Comparison of ENCODE assay signal across 29 cellular contexts in genomic region chr10:128456271-128456670, GRCh38.
"Had no signal": no experiment of that assay in that cellular context is flagged by ENCODE, and none has a peak within 500 bp of the region (broad histone marks: within the 10 kb centered on the region; RNA-seq: fewer than 3 reads in every experiment).

No MANE protein-coding gene starts in this region.

- ATAC-seq: naive thymus-derived CD8-positive, alpha-beta T cell; natural killer cell treated with Interleukin-12 subunit alpha and Interleukin-12 subunit beta and Interleukin-15 and Interleukin-18, amount 100 ng/mL, for 72 hours; psoas muscle; right cardiac atrium; right lobe of liver; stimulated activated memory B cell treated with anti-CD40 and anti-IgM and Interleukin-4, amounts not matched to agents 10 μg/mL and 1 μg/mL and 100 μg/mL, for 72 hours; stimulated activated naive CD8-positive, alpha-beta T cell treated with anti-CD3 and anti-CD28 coated beads, Interleukin-15, amount 100 ng/mL, for 72 hours; stimulated activated naive CD8-positive, alpha-beta T cell treated with anti-CD3 and anti-CD28 coated beads, Interleukin-15, Interleukin-2, amounts not matched to agents 100 U/mL and 50 U/mL, for 24 hours; upper lobe of right lung had no signal

- H3K4me1 ChIP-seq: parathyroid adenoma, psoas muscle, right lobe of liver, suprapubic skin, testis, tibial artery, transverse colon, upper lobe of right lung, uterus had no signal

- H3K27me3 ChIP-seq: neutrophil, ovary, right lobe of liver, suprapubic skin, testis, tibial artery, transverse colon, upper lobe of right lung, uterus had no signal

- H3K36me3 ChIP-seq: neutrophil, ovary, right lobe of liver, suprapubic skin, tibial artery, transverse colon, upper lobe of right lung, uterus had no signal

- H3K27ac ChIP-seq: neutrophil, ovary, parathyroid adenoma, psoas muscle, right lobe of liver, skin epidermis, suprapubic skin, testis, tibial artery, transverse colon, upper lobe of right lung, uterus had no signal

- DNase-seq: naive B cell; naive thymus-derived CD8-positive, alpha-beta T cell; nephron progenitor cell; nucleus accumbens; ovary; posterior cingulate gyrus; psoas muscle; right cardiac atrium; right lobe of liver; stimulated activated CD4-positive, alpha-beta T cell treated with anti-CD3 and anti-CD28 coated beads, Interleukin-15, amount 100 ng/mL, for 24 hours; stimulated activated CD4-positive, alpha-beta T cell treated with anti-CD3 and anti-CD28 coated beads, Interleukin-2, amount 100 ng/mL, for 24 hours; stimulated activated CD4-positive, alpha-beta T cell treated with anti-CD3 and anti-CD28 coated beads, Interleukin-2, amount 100 ng/mL, for 48 hours; stimulated activated CD4-positive, alpha-beta T cell treated with anti-CD3 and anti-CD28 coated beads, Interleukin-4, amount 100 ng/mL, for 24 hours; stimulated activated naive CD4-positive, alpha-beta T cell; stimulated activated naive CD8-positive, alpha-beta T cell treated with anti-CD3 and anti-CD28 coated beads, Interleukin-15, amount 100 ng/mL, for 72 hours; stimulated activated naive CD8-positive, alpha-beta T cell treated with anti-CD3 and anti-CD28 coated beads, Interleukin-15, Interleukin-2, amounts not matched to agents 100 U/mL and 50 U/mL, for 24 hours; substantia nigra; testis; transverse colon; upper lobe of right lung; uterus had no signal

- H3K4me3 ChIP-seq: ovary, psoas muscle, right lobe of liver, skin epidermis, smooth muscle cell, suprapubic skin, testis, tibial artery, transverse colon, upper lobe of right lung, uterus had no signal

- H3K9me3 ChIP-seq: neutrophil, ovary, psoas muscle, right lobe of liver, suprapubic skin, testis, tibial artery, transverse colon, upper lobe of right lung, uterus had no signal
